22 cellular contexts compared by ENCODE assay signal in the genomic region with DNA sequence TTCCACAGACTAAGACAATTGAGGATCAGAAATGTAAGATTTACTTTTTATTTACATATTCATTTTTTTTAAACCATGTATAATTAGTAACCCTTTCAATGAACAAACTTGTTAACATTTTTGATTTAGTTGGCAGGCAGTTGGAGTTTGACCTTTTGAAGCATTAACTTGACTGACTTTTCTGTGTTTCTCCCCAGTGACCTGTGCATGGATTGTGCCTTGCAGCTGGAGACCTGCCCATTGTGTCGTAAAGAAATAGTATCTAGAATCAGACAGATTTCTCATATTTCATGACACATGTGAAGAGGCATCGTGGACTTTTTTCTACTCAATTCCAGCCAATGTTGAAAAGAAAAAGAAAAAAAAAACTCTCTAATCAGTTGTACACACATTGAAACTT. TPM values are rescaled to one million over a fixed set of nuclear protein-coding genes. Genes with fewer than 3 reads are reported as not detected.
"Had no signal": no experiment of that assay in that cellular context is flagged by ENCODE, and none has a peak within 500 bp of the region (broad histone marks: within the 10 kb centered on the region; RNA-seq: fewer than 3 reads in every experiment).

No MANE protein-coding gene starts in this region.

- H3K9me3 ChIP-seq: heart right ventricle, left lung, lower lobe of right lung, neutrophil, sigmoid colon, stomach had no signal

- H3K4me1 ChIP-seq: sigmoid colon had no signal

- FAIRE-seq: frontal cortex, urothelium cell line had no signal

- H3K4me3 ChIP-seq: coronary artery, heart right ventricle, left lung, lower lobe of right lung, sigmoid colon, skin epidermis, stomach had no signal

- H3K4me1 Mint-ChIP-seq: endodermal cell had no signal

- H3K27ac ChIP-seq: coronary artery, heart right ventricle, left lung, lower lobe of right lung, neutrophil, sigmoid colon, skin epidermis, stomach had no signal

- H3K9me3 Mint-ChIP-seq: endodermal cell had no signal

- H3K27me3 ChIP-seq: heart right ventricle, left lung, neutrophil, sigmoid colon, stomach had no signal

- H3K27ac Mint-ChIP-seq: endodermal cell had no signal

- DNase-seq: effector CD4-positive, alpha-beta T cell; endodermal cell; heart right ventricle; islet precursor cell; left lung; lower lobe of right lung; mesenchymal stem cell; midbrain; posterior cingulate gyrus; sigmoid colon; stimulated activated CD4-positive, alpha-beta T cell treated with anti-CD3 and anti-CD28 coated beads, Interleukin-2, amount 100 ng/mL, for 24 hours; stimulated activated CD4-positive, alpha-beta T cell treated with anti-CD3 and anti-CD28 coated beads, Interleukin-4, amount 100 ng/mL, for 4 hours; stimulated activated naive CD4-positive, alpha-beta T cell; stomach; trophoblast cell had no signal

- ATAC-seq: heart right ventricle, left lung, lower lobe of right lung had no signal

- H3K4me3 Mint-ChIP-seq: endodermal cell had no signal

RNA-seq across cellular contexts. Expression of a gene that starts 45.8 kb away (rescaled TPM):
- total RNA-seq: fibroblast of lung had no signal
- polyA plus RNA-seq: neural cell had no signal
